ENCODE assay signal across 8 cellular contexts in the genomic region with DNA sequence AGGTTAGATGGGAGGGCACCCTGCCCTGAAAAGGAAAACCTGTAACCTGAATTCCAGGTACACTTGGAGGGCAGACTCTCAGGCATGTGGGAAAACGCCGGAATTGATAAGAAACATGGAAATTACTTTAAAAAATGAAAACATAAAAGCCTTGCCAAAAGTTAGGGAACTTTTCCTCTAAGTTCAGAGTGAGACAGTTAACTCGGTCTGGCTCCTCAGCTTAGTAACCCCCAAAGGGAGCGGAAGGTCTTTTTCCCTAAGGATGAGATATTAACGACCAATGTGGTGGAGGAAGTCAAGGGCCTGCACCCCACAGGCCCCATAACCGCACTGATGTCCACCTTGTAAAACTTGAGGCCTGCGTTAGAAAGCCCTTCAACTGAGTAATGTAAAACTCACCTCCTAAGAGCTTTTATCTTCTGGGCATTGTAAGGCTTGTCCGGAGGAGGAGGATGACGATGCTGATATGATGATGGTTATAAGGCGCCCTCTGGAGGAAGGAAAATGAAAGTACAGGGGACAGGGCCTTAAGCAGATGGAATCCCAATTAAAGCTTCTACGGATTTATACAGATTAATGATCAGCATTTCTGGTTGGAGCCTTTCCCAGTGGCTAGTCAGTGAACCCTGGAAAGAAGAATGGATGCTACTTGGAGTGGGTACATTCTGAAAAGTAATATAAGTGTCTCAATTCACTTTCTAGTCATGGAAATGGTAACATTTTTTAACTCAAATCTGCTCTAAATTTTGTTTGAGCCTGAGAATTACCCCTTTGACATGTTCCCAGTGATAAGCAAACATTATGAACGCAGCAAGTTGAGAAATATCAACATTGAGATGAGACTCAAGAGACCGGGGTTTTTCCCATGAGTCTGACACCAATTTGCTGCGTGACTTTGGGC. TPM values are rescaled to one million over a fixed set of nuclear protein-coding genes. Genes with fewer than 3 reads are reported as not detected.
DNase-seq lines count a peak whose midpoint lies in the region; ATAC-seq, FAIRE-seq and TF ChIP-seq lines count a peak whose summit lies in the region.

No MANE protein-coding gene starts in this region.

- H3K4me3 ChIP-seq in NB4 (ENCODE audit: low read depth, low read length) = no peak overlapping the region
- peak overlapping the region; percentile 76 to 80 for H3K4me3 ChIP-seq in mesenchymal stem cell (ENCODE audit: insufficient read depth in 1 of 2, low read depth in 1 of 2, low read length in 2 of 2)

- H2BK15ac ChIP-seq in mesenchymal stem cell (ENCODE audit: low read depth, poor library complexity, severe bottlenecking) = no peak overlapping the region

- ATAC-seq in GM18498 (IDR thresholded peaks at IDR 0.05; ENCODE audit: unreplicated experiment) (peak; percentile 86), HG02798 (IDR thresholded peaks at IDR 0.05; ENCODE audit: poor library complexity, unreplicated experiment) (peak; percentile 85)

- H3K23ac ChIP-seq in mesenchymal stem cell (ENCODE audit: low read length in 2 of 2) = no peak overlapping the region

- H2BK5ac ChIP-seq in mesenchymal stem cell (ENCODE audit: low read depth, low read length, poor library complexity, severe bottlenecking) = peak overlapping the region; percentile 94

- peak overlapping the region; percentile 93 to 100 for H3K4ac ChIP-seq in mesenchymal stem cell (ENCODE audit: low read depth in 1 of 2, low read length in 2 of 2)

- peaks cover 3 to 50% of the 10 kb centered on the region in 2 experiments for H3K36me3 ChIP-seq in mesenchymal stem cell (ENCODE audit: control insufficient read depth in 1 of 2, insufficient read depth in 2 of 2, low read depth in 1 of 2, low read length in 2 of 2)

- H3K27me3 ChIP-seq in mesenchymal stem cell (ENCODE audit: control insufficient read depth in 1 of 2, insufficient read depth in 1 of 2, low read length in 2 of 2) = no peaks in the 10 kb centered on the region

- TF ChIP-seq POLR2A in NB4 (IDR thresholded peaks at IDR 0.05; ENCODE audit: extremely low read depth, insufficient read length) = no peak

- TF ChIP-seq CTCF in NB4 (IDR thresholded peaks at IDR 0.05; ENCODE audit: low read depth, low read length) = peak; percentile 76

- H2BK120ac ChIP-seq in mesenchymal stem cell (ENCODE audit: low read depth, low read length) = peak overlapping the region; percentile 76

- peak overlapping the region; percentile 94 for H3K9ac ChIP-seq in mesenchymal stem cell (ENCODE audit: low read length)

- H2AK5ac ChIP-seq in mesenchymal stem cell (ENCODE audit: low read length, severe bottlenecking) = peak overlapping the region; percentile 91

- DNase-seq in AG20443 (ENCODE audit: low spot score) = peak; percentile 49
- peak; percentile 69 for DNase-seq in NB4 (ENCODE audit: low read depth)
- peak; percentile 75 for DNase-seq in SW480 (ENCODE audit: low spot score)
- DNase-seq in mesenchymal stem cell = peak; percentile 91
- DNase-seq in urothelium cell line (ENCODE audit: low spot score) = peak; percentile 83

- no peaks in the 10 kb centered on the region for H3K9me3 ChIP-seq in mesenchymal stem cell (ENCODE audit: control insufficient read depth, low read length)

- H2BK12ac ChIP-seq in mesenchymal stem cell (ENCODE audit: low read length in 2 of 2) = peak overlapping the region; percentile 23 to 79

- no peak overlapping the region for H2AFZ ChIP-seq in mesenchymal stem cell (ENCODE audit: low read depth, low read length)

- 16% methylated on average over 12 of the region's 14 CpGs for WGBS in mesenchymal stem cell

- FAIRE-seq in endometrium (lab: Jason Lieb, UNC) (peak; percentile 39), urothelium cell line (lab: Jason Lieb, UNC) (peak; percentile 56)

- H3K4me1 ChIP-seq in mesenchymal stem cell (ENCODE audit: control insufficient read depth, insufficient read depth, low read depth, low read length) = peaks cover 14% of the 10 kb centered on the region

- H3K27ac ChIP-seq in mesenchymal stem cell (ENCODE audit: low read length, poor library complexity, severe bottlenecking) = peak overlapping the region; percentile 93

- H3K79me1 ChIP-seq in mesenchymal stem cell (replicated peaks; ENCODE audit: low read length, poor library complexity, severe bottlenecking) = peaks cover 1% of the 10 kb centered on the region

- H4K91ac ChIP-seq in mesenchymal stem cell (ENCODE audit: low read length) = peak overlapping the region; percentile 96

- H4K8ac ChIP-seq in mesenchymal stem cell (ENCODE audit: low read length) = peak overlapping the region; percentile 98

- peak overlapping the region; percentile 50 for H3K4me2 ChIP-seq in mesenchymal stem cell (ENCODE audit: low read length, poor library complexity, severe bottlenecking)

- H3K18ac ChIP-seq in mesenchymal stem cell (ENCODE audit: low read depth in 1 of 2, low read length in 2 of 2) = peak overlapping the region; percentile 95 to 100

- peak overlapping the region in 1 of 2 experiments; percentile 82 for H3K14ac ChIP-seq in mesenchymal stem cell (ENCODE audit: low read length in 2 of 2)

RNA-seq across cellular contexts. Expression of gene COL1A2, which starts 0.7 kb away (rescaled TPM):
- 1,995 TPM for polyA plus RNA-seq in mesenchymal stem cell (2013, experiment 1 of 2)
- 1,960 TPM for polyA plus RNA-seq in mesenchymal stem cell (2013, experiment 2 of 2)
